ENCODE assay signal across 22 cellular contexts in genomic region chr9:69393425-69393824, GRCh38.
DNase-seq lines count a peak whose midpoint lies in the region; ATAC-seq and TF ChIP-seq lines count a peak whose summit lies in the region.
"Had no signal": no experiment of that assay in that cellular context is flagged by ENCODE, and none has a peak within 500 bp of the region (broad histone marks: within the 10 kb centered on the region; RNA-seq: fewer than 3 reads in every experiment).

No MANE protein-coding gene starts in this region.

- no peak for TF ChIP-seq POLR2A in vagina (IDR thresholded peaks at IDR 0.05)

- H3K4me1 ChIP-seq in endodermal cell (ENCODE audit: control insufficient read depth, insufficient read depth, low read length) (no peaks in the 10 kb centered on the region), left ventricle myocardium inferior (peaks cover 64% of the 10 kb centered on the region), osteoblast (ENCODE audit: insufficient read depth, low read length) (no peaks in the 10 kb centered on the region), vagina (no peaks in the 10 kb centered on the region)

- H3K36me3 ChIP-seq in endodermal cell (ENCODE audit: control insufficient read depth, insufficient read depth, low read length): peaks cover 4% of the 10 kb centered on the region
- H3K36me3 ChIP-seq in left ventricle myocardium inferior: peaks cover 9% of the 10 kb centered on the region
- H3K36me3 ChIP-seq in osteoblast (ENCODE audit: insufficient read depth, low read length): no peaks in the 10 kb centered on the region
- no peaks in the 10 kb centered on the region for H3K36me3 ChIP-seq in vagina

- no peak overlapping the region for H3K27ac ChIP-seq in endodermal cell (ENCODE audit: low read depth, low read length)
- peak overlapping the region; percentile 90 for H3K27ac ChIP-seq in left ventricle myocardium inferior (replicated peaks)
- no peak overlapping the region for H3K27ac ChIP-seq in osteoblast (ENCODE audit: low read depth, low read length)
- H3K27ac ChIP-seq in caudate nucleus (ENCODE audit: low read depth, low read length): no peak overlapping the region
- H3K27ac ChIP-seq in vagina: no peak overlapping the region

- H3K9me3 Mint-ChIP-seq in WTC11 (no peaks in the 10 kb centered on the region; the same call in 1 of the 2 replicates), endodermal cell (no peaks in the 10 kb centered on the region)

- intact Hi-C loops in left ventricle myocardium inferior (cut with micrococcal nuclease): no loop called here
- intact Hi-C loops in vagina (cut with DNase I): no loop called here

- no peak overlapping the region for H3K9ac ChIP-seq in endodermal cell (ENCODE audit: extremely low read depth, low read length, poor library complexity, severe bottlenecking)

- POLR2A ChIA-PET in WTC11 (lab: Charles Lee): no interaction called here

- no peak overlapping the region for H3K4me3 ChIP-seq in endodermal cell (ENCODE audit: low read length)
- no peak overlapping the region for H3K4me3 ChIP-seq in left ventricle myocardium inferior
- H3K4me3 ChIP-seq in osteoblast (ENCODE audit: insufficient read depth, low read length): no peak overlapping the region
- no peak overlapping the region for H3K4me3 ChIP-seq in vagina
- H3K4me3 ChIP-seq: K562 had no signal

- no peaks in the 10 kb centered on the region for H4K20me1 ChIP-seq in osteoblast (ENCODE audit: insufficient read depth, low read length)

- WGBS in endodermal cell (ENCODE audit: insufficient coverage in 1 of 2, insufficient read length in 1 of 2), 2 experiments: 93 to 97% methylated on average over 5 to 6 of the region's 6 CpGs

- no peak overlapping the region for H2AFZ ChIP-seq in osteoblast (ENCODE audit: low read length)

- DNase-seq in WTC11 (ENCODE audit: low spot score) (no peak), endodermal cell (no peak), left ventricle myocardium inferior (peak; percentile 49), osteoblast (ENCODE audit: insufficient read length, low spot score, missing footprints) (peak; percentile 5), caudate nucleus (lab: John Stamatoyannopoulos, UW) (no peak), vagina (ENCODE audit: extremely low spot score in 2 of 2) (no peak)
- no peak for DNase-seq in activated CD8-positive, alpha-beta memory T cell treated with anti-CD3 and anti-CD28 coated beads for 24 hours
- DNase-seq: C1 segment of cervical spinal cord; CD8-positive, alpha-beta memory T cell; DMS 273 treated with DMSO at 0.1 percent for 48 hours; DMS79; EL; GDM1; NCI-H1105 treated with DMSO at 0.1 percent for 48 hours; NCI-H146; NCI-H1930; NCI-H446 treated with DMSO at 0.1 percent for 48 hours; NCI-H526 treated with DMSO at 0.1 percent for 48 hours; RPMI8226; SHP77 treated with DMSO at 0.1 percent for 48 hours had no signal

- no peaks in the 10 kb centered on the region for H3K27me3 Mint-ChIP-seq in WTC11 (ENCODE audit: low read depth)
- H3K27me3 Mint-ChIP-seq in endodermal cell (ENCODE audit: insufficient read depth): no peaks in the 10 kb centered on the region

- H3K4me1 Mint-ChIP-seq in WTC11: 0 out of 2 replicates have a peak, but pooled peaks cover 5% of the 10 kb centered on the region
- no peaks in the 10 kb centered on the region for H3K4me1 Mint-ChIP-seq in endodermal cell
- H3K4me1 Mint-ChIP-seq: CD8-positive, alpha-beta memory T cell had no signal

- H3K9me3 ChIP-seq in endodermal cell (ENCODE audit: control insufficient read depth, low read length): peaks cover 6% of the 10 kb centered on the region
- peaks cover 3% of the 10 kb centered on the region for H3K9me3 ChIP-seq in left ventricle myocardium inferior (replicated peaks)
- no peaks in the 10 kb centered on the region for H3K9me3 ChIP-seq in osteoblast (ENCODE audit: low read depth, low read length)
- H3K9me3 ChIP-seq in vagina: no peaks in the 10 kb centered on the region

- ATAC-seq in WTC11 (no peak), HG02973 (IDR thresholded peaks at IDR 0.05; ENCODE audit: unreplicated experiment) (no peak)
- ATAC-seq: K562 had no signal

- no peaks in the 10 kb centered on the region for H3K27me3 ChIP-seq in endodermal cell (ENCODE audit: control insufficient read depth, insufficient read depth, low read length, poor library complexity, severe bottlenecking)
- no peaks in the 10 kb centered on the region for H3K27me3 ChIP-seq in left ventricle myocardium inferior (ENCODE audit: low read depth)
- peaks cover 13% of the 10 kb centered on the region for H3K27me3 ChIP-seq in osteoblast (ENCODE audit: insufficient read depth, low read length)
- H3K27me3 ChIP-seq in vagina: no peaks in the 10 kb centered on the region

- H3K4me3 Mint-ChIP-seq in WTC11 (no peak overlapping the region), endodermal cell (no peak overlapping the region)

- no peak overlapping the region for H3K4me2 ChIP-seq in osteoblast (ENCODE audit: insufficient read depth, low read length)

- CTCF ChIA-PET in WTC11 (lab: Charles Lee): interaction anchor here (0.7 to 2.0 kb wide), 2 partner anchors 170 to 281 kb away, joined by 3 to 7 read pairs; no protein-coding TSS in a partner anchor

- H3K27ac Mint-ChIP-seq in WTC11 (peak overlapping the region; percentile 37), endodermal cell (peak overlapping the region; percentile 14)
- H3K27ac Mint-ChIP-seq: CD8-positive, alpha-beta memory T cell had no signal

- no peaks in the 10 kb centered on the region for H3K79me2 ChIP-seq in osteoblast (ENCODE audit: insufficient read depth, low read length)

- TF ChIP-seq CTCF in WTC11 (IDR thresholded peaks at IDR 0.05) (no peak), endodermal cell (conservative IDR thresholded peaks at IDR 0.05) (no peak), left ventricle myocardium inferior (IDR thresholded peaks at IDR 0.05; ENCODE audit: borderline replicate concordance) (no peak), osteoblast (IDR thresholded peaks at IDR 0.05; ENCODE audit: extremely low read depth, low read depth, low read length) (no peak), vagina (IDR thresholded peaks at IDR 0.05) (no peak)

- H3K36me3 Mint-ChIP-seq in WTC11 (peaks cover 26% of the 10 kb centered on the region), endodermal cell (ENCODE audit: low read depth) (peaks cover 32% of the 10 kb centered on the region)
- H3K36me3 Mint-ChIP-seq: CD8-positive, alpha-beta memory T cell had no signal

TF ChIP-seq in WTC11, 78 proteins besides CTCF, POLR2A, EP300 and RAD21:
- TF ChIP-seq TCF7 (CRISPR knock-in tag; IDR thresholded peaks at IDR 0.05; ENCODE audit: low read depth): no peak
- TF ChIP-seq MLX (CRISPR knock-in tag; IDR thresholded peaks at IDR 0.05): no peak

Comparison
In these comparisons a context has a peak if more than half of its experiments do, and no peak if none do; other contexts are left out.
1. DNase-seq: peak in left ventricle myocardium inferior (single experiment) and osteoblast (single experiment); none in WTC11 (single experiment), endodermal cell (single experiment), activated CD8-positive, alpha-beta memory T cell treated with anti-CD3 and anti-CD28 coated beads for 24 hours (single experiment), caudate nucleus (0 of 61) and vagina (0 of 2).